ENCODE assay signal across 2 cellular contexts in genomic region chr18:34598136-34598635, GRCh38.
TF ChIP-seq lines count a peak whose summit lies in the region.

No MANE protein-coding gene starts in this region.

TF ChIP-seq in SK-N-SH treated with all-trans-retinoic acid at 6 μM for 48 hours, 23 proteins besides CTCF, POLR2A, EP300 and RAD21 (continued from another document):
- TF ChIP-seq, protein P1, sequence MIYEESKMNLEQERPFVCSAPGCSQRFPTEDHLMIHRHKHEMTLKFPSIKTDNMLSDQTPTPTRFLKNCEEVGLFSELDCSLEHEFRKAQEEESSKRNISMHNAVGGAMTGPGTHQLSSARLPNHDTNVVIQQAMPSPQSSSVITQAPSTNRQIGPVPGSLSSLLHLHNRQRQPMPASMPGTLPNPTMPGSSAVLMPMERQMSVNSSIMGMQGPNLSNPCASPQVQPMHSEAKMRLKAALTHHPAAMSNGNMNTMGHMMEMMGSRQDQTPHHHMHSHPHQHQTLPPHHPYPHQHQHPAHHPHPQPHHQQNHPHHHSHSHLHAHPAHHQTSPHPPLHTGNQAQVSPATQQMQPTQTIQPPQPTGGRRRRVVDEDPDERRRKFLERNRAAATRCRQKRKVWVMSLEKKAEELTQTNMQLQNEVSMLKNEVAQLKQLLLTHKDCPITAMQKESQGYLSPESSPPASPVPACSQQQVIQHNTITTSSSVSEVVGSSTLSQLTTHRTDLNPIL (CRISPR knock-in tag; IDR thresholded peaks at IDR 0.05; ENCODE audit: low read depth) = no peak

TF ChIP-seq in SK-N-SH, 30 proteins besides CTCF, POLR2A, EP300 and RAD21 (continued from another document):
- TF ChIP-seq REST (IDR thresholded peaks at IDR 0.05; ENCODE audit: low read depth, low read length) (no peak), SIN3A (IDR thresholded peaks at IDR 0.05; ENCODE audit: borderline replicate concordance, low read depth, low read length) (no peak), FOXJ3 (CRISPR knock-in tag; IDR thresholded peaks at IDR 0.05) (no peak), SMC3 (IDR thresholded peaks at IDR 0.05; ENCODE audit: low read depth, low read length) (no peak), RCOR1 (IDR thresholded peaks at IDR 0.05; ENCODE audit: low read length) (no peak), USF1 (IDR thresholded peaks at IDR 0.05; ENCODE audit: borderline replicate concordance, low read depth) (no peak), MEF2A (IDR thresholded peaks at IDR 0.05; ENCODE audit: borderline replicate concordance, low read depth) (no peak), MXI1 (IDR thresholded peaks at IDR 0.05; ENCODE audit: low read depth, low read length) (no peak), FOSL2 (IDR thresholded peaks at IDR 0.05; ENCODE audit: borderline replicate concordance, low read depth) (no peak), FOXM1 (IDR thresholded peaks at IDR 0.05; ENCODE audit: low read depth) (no peak), RXRA (IDR thresholded peaks at IDR 0.05; ENCODE audit: borderline replicate concordance, low read depth) (no peak)
- TF ChIP-seq, protein P2, sequence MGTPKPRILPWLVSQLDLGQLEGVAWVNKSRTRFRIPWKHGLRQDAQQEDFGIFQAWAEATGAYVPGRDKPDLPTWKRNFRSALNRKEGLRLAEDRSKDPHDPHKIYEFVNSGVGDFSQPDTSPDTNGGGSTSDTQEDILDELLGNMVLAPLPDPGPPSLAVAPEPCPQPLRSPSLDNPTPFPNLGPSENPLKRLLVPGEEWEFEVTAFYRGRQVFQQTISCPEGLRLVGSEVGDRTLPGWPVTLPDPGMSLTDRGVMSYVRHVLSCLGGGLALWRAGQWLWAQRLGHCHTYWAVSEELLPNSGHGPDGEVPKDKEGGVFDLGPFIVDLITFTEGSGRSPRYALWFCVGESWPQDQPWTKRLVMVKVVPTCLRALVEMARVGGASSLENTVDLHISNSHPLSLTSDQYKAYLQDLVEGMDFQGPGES (IDR thresholded peaks at IDR 0.05; ENCODE audit: low read depth, low read length) = no peak
- TF ChIP-seq, protein P3, sequence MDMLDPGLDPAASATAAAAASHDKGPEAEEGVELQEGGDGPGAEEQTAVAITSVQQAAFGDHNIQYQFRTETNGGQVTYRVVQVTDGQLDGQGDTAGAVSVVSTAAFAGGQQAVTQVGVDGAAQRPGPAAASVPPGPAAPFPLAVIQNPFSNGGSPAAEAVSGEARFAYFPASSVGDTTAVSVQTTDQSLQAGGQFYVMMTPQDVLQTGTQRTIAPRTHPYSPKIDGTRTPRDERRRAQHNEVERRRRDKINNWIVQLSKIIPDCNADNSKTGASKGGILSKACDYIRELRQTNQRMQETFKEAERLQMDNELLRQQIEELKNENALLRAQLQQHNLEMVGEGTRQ (IDR thresholded peaks at IDR 0.05; ENCODE audit: borderline replicate concordance, low read depth, low read length) = no peak
